In the genomic region with DNA sequence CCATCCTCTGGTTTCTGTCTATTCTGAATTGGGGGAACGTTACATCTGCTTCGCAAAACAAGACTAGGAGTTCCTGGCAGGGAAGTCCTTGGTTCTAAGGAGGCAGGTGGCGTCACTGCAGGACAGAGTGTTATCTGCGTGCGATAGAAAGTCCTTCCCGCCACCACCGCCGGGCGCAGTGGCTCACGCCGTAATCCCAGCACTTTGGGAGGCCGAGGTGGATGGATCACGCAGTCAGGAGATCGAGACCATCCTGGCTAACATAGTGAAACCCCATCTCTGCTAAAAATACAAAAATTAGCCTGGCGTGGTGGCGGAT, we compare ENCODE assay signal across 13 cellular contexts. TPM values are rescaled to one million over a fixed set of nuclear protein-coding genes. Genes with fewer than 3 reads are reported as not detected.
DNase-seq lines count a peak whose midpoint lies in the region; ATAC-seq and TF ChIP-seq lines count a peak whose summit lies in the region.
"Not testable (repeated sequence)": the region's sequence is repeated elsewhere in the genome, so short reads cannot be mapped to it uniquely, and the experiment has no call there.
"Had no signal": no experiment of that assay in that cellular context is flagged by ENCODE, and none has a peak within 500 bp of the region (broad histone marks: within the 10 kb centered on the region; RNA-seq: fewer than 3 reads in every experiment).

No MANE protein-coding gene starts in this region.

- H3K27me3 ChIP-seq in spleen (replicated peaks in 1 of 7); aorta (ENCODE audit: control insufficient read depth in 1 of 2, insufficient read depth in 2 of 2, low read length in 1 of 2): not testable (repeated sequence)

- not testable (repeated sequence) for H3K36me3 ChIP-seq in spleen; aorta (ENCODE audit: control insufficient read depth in 1 of 2, insufficient read depth in 2 of 2, low read length in 1 of 2)

- 87 to 97% (median 88%) methylated on average over 14 to 16 of the region's 16 CpGs for WGBS in spleen, 5 donors
- WGBS in aorta, 2 donors: 93 to 95% methylated on average over 16 of the region's 16 CpGs

- peaks cover 0 to 31% (median 9%) of the 10 kb centered on the region in 6 donors for H3K4me1 ChIP-seq in spleen
- not testable (repeated sequence) for H3K4me1 ChIP-seq in aorta (ENCODE audit: control insufficient read depth in 1 of 2, insufficient read depth in 2 of 2, low read length in 2 of 2)

- ATAC-seq in aorta (ENCODE audit: low FRiP score): not testable (repeated sequence)

- H3K36me3 Mint-ChIP-seq in HFFc6 (ENCODE audit: low read depth); osteocyte (ENCODE audit: unreplicated experiment): not testable (repeated sequence)

- H3K27ac ChIP-seq in cingulate gyrus (ENCODE audit: low read depth, low read length): peak overlapping the region; percentile 47
- H3K27ac ChIP-seq in spleen: peak overlapping the region in 3 of 8 donors; percentile 7 to 56 (median 30)
- H3K27ac ChIP-seq in aorta (ENCODE audit: low read depth in 1 of 2, low read length in 2 of 2): not testable (repeated sequence)

- H3K4me3 ChIP-seq in spleen: peak overlapping the region in 1 of 8 donors; percentile 4
- H3K4me3 ChIP-seq in aorta (ENCODE audit: low read length in 2 of 2): not testable (repeated sequence)

- peaks cover 28% of the 10 kb centered on the region for H3K27me3 Mint-ChIP-seq in HFFc6 (ENCODE audit: insufficient read depth)
- not testable (repeated sequence) for H3K27me3 Mint-ChIP-seq in osteocyte (ENCODE audit: unreplicated experiment)

- H3K4me3 Mint-ChIP-seq in HFFc6: peak overlapping the region; percentile 78
- not testable (repeated sequence) for H3K4me3 Mint-ChIP-seq in osteocyte (ENCODE audit: unreplicated experiment)

- intact Hi-C loops in spleen (cut with DNase I; ENCODE audit: low total_unique reads); aorta (cut with DNase I): not testable (repeated sequence)

- not testable (repeated sequence) for TF ChIP-seq POLR2A in spleen (IDR thresholded peaks at IDR 0.05)

- DNase-seq in Ammon's horn (ENCODE audit: low spot score): peak; percentile 37
- DNase-seq in HFFc6: not testable (repeated sequence)
- peak; percentile 1 for DNase-seq in activated T-cell treated with anti-CD3 and anti-CD28 coated beads, Interleukin-2, amount 50 U/mL, for 1 hour
- DNase-seq in islet precursor cell: peak; percentile 29
- DNase-seq in osteocyte (ENCODE audit: extremely low spot score, unreplicated experiment): peak; percentile 77
- peak; percentile 67 for DNase-seq in spleen
- peak; percentile 9 to 37 for DNase-seq in aorta

- not testable (repeated sequence) for H3K9me3 Mint-ChIP-seq in HFFc6; osteocyte (ENCODE audit: unreplicated experiment)

- H3K27ac Mint-ChIP-seq in HFFc6; osteocyte (ENCODE audit: unreplicated experiment): not testable (repeated sequence)

- H3K4me1 Mint-ChIP-seq in HFFc6 (ENCODE audit: low read depth): peaks cover 10% of the 10 kb centered on the region
- not testable (repeated sequence) for H3K4me1 Mint-ChIP-seq in osteocyte (ENCODE audit: unreplicated experiment)

- not testable (repeated sequence) for TF ChIP-seq CTCF in HFFc6 (IDR thresholded peaks at IDR 0.05); osteocyte (IDR thresholded peaks at IDR 0.05); spleen (IDR thresholded peaks at IDR 0.05 in 8 of 11, conservative IDR thresholded peaks at IDR 0.05 in 3 of 11)

- not testable (repeated sequence) for H3K9me3 ChIP-seq in spleen; aorta (ENCODE audit: control insufficient read depth, low read length)

RNA-seq across cellular contexts. Expression of gene ALLC, which starts 22.0 kb away (rescaled TPM):
- not detected for total RNA-seq in HFFc6 (2021; fragmentation: NEBNext Ultra II Directional; extraction: Animal tissue kit (Norgen Biotek cat#: 25700))
- total RNA-seq in osteocyte (not detected in 2 replicates), spleen (not detected), aorta (not detected)
- polyA plus RNA-seq in spleen (not detected), aorta (1 to 10 TPM; 1.4 to 5.3 TPM)
- total RNA-seq: Caco-2; CD4-positive, alpha-beta memory T cell; GM12878; LHCN-M2; Right ventricle myocardium superior had no signal
- polyA plus RNA-seq: CD4-positive, alpha-beta memory T cell had no signal

RNA-seq across cellular contexts. Expression of gene COLEC11, which starts 41.1 kb away (rescaled TPM):
- not detected for total RNA-seq in HFFc6 (2021; fragmentation: NEBNext Ultra II Directional; extraction: Animal tissue kit (Norgen Biotek cat#: 25700))
- total RNA-seq in osteocyte (not detected in 2 replicates), spleen (1 to 10 TPM in 6 of 7 donors, under 1 TPM in 1; 0.64 to 8.0 (median 4.7) TPM), aorta (1 to 10 TPM; 1.4 to 1.7 TPM)
- polyA plus RNA-seq in spleen (1 to 10 TPM; 1.9 to 3.2 (median 2.0) TPM), aorta (10 to 100 TPM; 31.3 to 33.2 TPM)
- total RNA-seq: Caco-2; CD4-positive, alpha-beta memory T cell; LHCN-M2 had no signal
